Comparison of ENCODE assay signal across 20 cellular contexts in genomic region chrX:87728024-87728423, GRCh38.
A peak's percentile ranks its signal among the peaks of the same experiment; 100 is the strongest.
DNase-seq lines count a peak whose midpoint lies in the region; FAIRE-seq lines count a peak whose summit lies in the region.
"Had no signal": no experiment of that assay in that cellular context is flagged by ENCODE, and none has a peak within 500 bp of the region (broad histone marks: within the 10 kb centered on the region; RNA-seq: fewer than 3 reads in every experiment).

No MANE protein-coding gene starts in this region.

- peak; percentile 10 to 51 for DNase-seq in SHP77 (lab: John Stamatoyannopoulos, UW)
- no peak for DNase-seq in SHP77 treated with DMSO at 0.1 percent for 48 hours (lab: John Stamatoyannopoulos, UW)
- DNase-seq in H4 (ENCODE audit: low spot score): peak; percentile 74
- DNase-seq in RPMI7951 (ENCODE audit: low read depth): peak; percentile 77
- peak; percentile 41 for DNase-seq in urothelium cell line (ENCODE audit: low spot score)
- no peak for DNase-seq in posterior cingulate gyrus
- no peak for DNase-seq in activated CD4-positive, alpha-beta T cell treated with anti-CD3 and anti-CD28 coated beads for 4 hours
- no peak for DNase-seq in GDM1 (lab: John Stamatoyannopoulos, UW)
- DNase-seq: activated CD4-positive, alpha-beta T cell treated with anti-CD3 and anti-CD28 coated beads, Interleukin-2, amount 10 ng/mL, durations not matched to agents 24 days and 14 days; amniotic stem cell; brain microvascular endothelial cell; DND-41; dorsolateral prefrontal cortex; kidney glomerular epithelial cell; NCI-H1048; stimulated activated CD8-positive, alpha-beta memory T cell treated with anti-CD3 and anti-CD28 coated beads, Interleukin-4, amount 100 ng/mL, for 48 hours; stimulated activated naive CD8-positive, alpha-beta T cell treated with anti-CD3 and anti-CD28 coated beads, Interleukin-15, amount 100 ng/mL, for 72 hours; T-helper 9 cell; WERI-Rb-1 had no signal

- intact Hi-C loops in posterior cingulate gyrus (cut with DNase I): no loop called here

- FAIRE-seq in urothelium cell line (lab: Jason Lieb, UNC): no peak
- FAIRE-seq: endothelial cell of umbilical vein had no signal

Comparison
In these comparisons a context has a peak if more than half of its experiments do, and no peak if none do; other contexts are left out.
1. DNase-seq: peak in SHP77 (2 of 2), H4 (single experiment), RPMI7951 (single experiment) and urothelium cell line (single experiment); none in SHP77 treated with DMSO at 0.1 percent for 48 hours (single experiment), posterior cingulate gyrus (0 of 10), activated CD4-positive, alpha-beta T cell treated with anti-CD3 and anti-CD28 coated beads for 4 hours (0 of 2) and GDM1 (single experiment).